In genomic region chr21:37435120-37435519, GRCh38 we compare ENCODE assay signal across 9 cellular contexts.
DNase-seq lines count a peak whose midpoint lies in the region; ATAC-seq, FAIRE-seq and TF ChIP-seq lines count a peak whose summit lies in the region.
"Had no signal": no experiment of that assay in that cellular context is flagged by ENCODE, and none has a peak within 500 bp of the region (broad histone marks: within the 10 kb centered on the region; RNA-seq: fewer than 3 reads in every experiment).

No MANE protein-coding gene starts in this region.

- WGBS in lung, 2 donors: 13 to 27% methylated on average over 6 of the region's 6 CpGs

- FAIRE-seq in TTC549 (lab: Jason Lieb, UNC) (peak; percentile 49), urothelium cell line (lab: Jason Lieb, UNC) (no peak)

- peaks cover 41% of the 10 kb centered on the region for H3K4me1 Mint-ChIP-seq in activated CD4-positive, alpha-beta T cell treated with anti-CD3 and anti-CD28 coated beads for 36 hours
- H3K4me1 Mint-ChIP-seq in effector memory CD8-positive, alpha-beta T cell (ENCODE audit: low read depth in 2 of 2): peaks cover 46 to 47% of the 10 kb centered on the region in 2 donors

- CTCF ChIA-PET in activated CD4-positive, alpha-beta T cell treated with anti-CD3 and anti-CD28 coated beads for 36 hours (lab: Charles Lee): interaction anchor here (0.6 to 1.4 kb wide), 3 partner anchors 12 to 145 kb away, joined by 3 to 6 read pairs (median 4); no protein-coding TSS in a partner anchor

- TF ChIP-seq CTCF in lung (IDR thresholded peaks at IDR 0.05; ENCODE audit: control extremely low read depth, extremely low read depth): no peak

- no peaks in the 10 kb centered on the region for H3K27me3 Mint-ChIP-seq in activated CD4-positive, alpha-beta T cell treated with anti-CD3 and anti-CD28 coated beads for 36 hours
- no peaks in the 10 kb centered on the region for H3K27me3 Mint-ChIP-seq in effector memory CD8-positive, alpha-beta T cell

- H3K36me3 Mint-ChIP-seq in activated CD4-positive, alpha-beta T cell treated with anti-CD3 and anti-CD28 coated beads for 36 hours (ENCODE audit: low read depth): peaks cover 24% of the 10 kb centered on the region
- peaks cover 10% of the 10 kb centered on the region for H3K36me3 Mint-ChIP-seq in effector memory CD8-positive, alpha-beta T cell (ENCODE audit: insufficient read depth)

- POLR2A ChIA-PET in activated CD4-positive, alpha-beta T cell treated with anti-CD3 and anti-CD28 coated beads for 36 hours (lab: Charles Lee): no interaction called here

- H3K4me3 Mint-ChIP-seq in activated CD4-positive, alpha-beta T cell treated with anti-CD3 and anti-CD28 coated beads for 36 hours: no peak overlapping the region
- H3K4me3 Mint-ChIP-seq in effector memory CD8-positive, alpha-beta T cell: no peak overlapping the region

- H3K9me3 ChIP-seq in lung (ENCODE audit: control insufficient read depth in 2 of 2, insufficient read depth in 1 of 2, low read length in 1 of 2): no peaks in the 10 kb centered on the region
- H3K9me3 ChIP-seq: tibial artery had no signal

- no peak overlapping the region for H3K27ac Mint-ChIP-seq in activated CD4-positive, alpha-beta T cell treated with anti-CD3 and anti-CD28 coated beads for 36 hours
- no peak overlapping the region for H3K27ac Mint-ChIP-seq in effector memory CD8-positive, alpha-beta T cell

- H3K4me3 ChIP-seq in lung: no peak overlapping the region
- H3K4me3 ChIP-seq: tibial artery had no signal

- intact Hi-C loops in activated CD4-positive, alpha-beta T cell treated with anti-CD3 and anti-CD28 coated beads for 36 hours (cut with DNase I, micrococcal nuclease): loop anchor here in 1 of 2 experiments (2.0 to 10.0 kb wide), 2 partner anchors 68 to 360 kb away; partner anchors contain the start of genes DYRK1A, PIGP and TTC3

- H3K36me3 ChIP-seq in lung (ENCODE audit: control insufficient read depth in 2 of 2, insufficient read depth in 2 of 2, low read length in 2 of 2): peaks cover 0 to 5% of the 10 kb centered on the region in 2 donors
- H3K36me3 ChIP-seq: tibial artery had no signal

- no peaks in the 10 kb centered on the region for H3K9me3 Mint-ChIP-seq in activated CD4-positive, alpha-beta T cell treated with anti-CD3 and anti-CD28 coated beads for 36 hours (ENCODE audit: low read depth)
- no peaks in the 10 kb centered on the region for H3K9me3 Mint-ChIP-seq in effector memory CD8-positive, alpha-beta T cell

- peak; percentile 94 for ATAC-seq in activated CD4-positive, alpha-beta T cell treated with anti-CD3 and anti-CD28 coated beads for 36 hours
- peak; percentile 99 for ATAC-seq in effector memory CD8-positive, alpha-beta T cell (replicated peaks)
- ATAC-seq in lung (ENCODE audit: insufficient read depth, low FRiP score): peak; percentile 77

- H3K27me3 ChIP-seq in lung (ENCODE audit: control insufficient read depth, insufficient read depth): no peaks in the 10 kb centered on the region
- H3K27me3 ChIP-seq: tibial artery had no signal

- DNase-seq in activated CD4-positive, alpha-beta T cell treated with anti-CD3 and anti-CD28 coated beads for 36 hours: peak; percentile 55
- DNase-seq in activated CD4-positive, alpha-beta T cell treated with anti-CD3 and anti-CD28 coated beads for 1 hour: no peak
- DNase-seq in NCI-H1436 treated with DMSO at 0.1 percent for 48 hours (lab: John Stamatoyannopoulos, UW) (peak; percentile 87), lung (ENCODE audit: low spot score) (no peak), urothelium cell line (ENCODE audit: low spot score) (no peak), T-helper 9 cell (no peak)
- peak; percentile 22 to 44 (median 27) for DNase-seq in effector memory CD8-positive, alpha-beta T cell

- peaks cover 7 to 21% of the 10 kb centered on the region in 2 donors for H3K4me1 ChIP-seq in lung (ENCODE audit: control insufficient read depth in 2 of 2, insufficient read depth in 2 of 2, low read length in 2 of 2)

- peak overlapping the region in 1 of 2 donors; percentile 53 for H3K27ac ChIP-seq in lung (ENCODE audit: low read depth in 1 of 2, low read length in 1 of 2)
- H3K27ac ChIP-seq: tibial artery had no signal

Comparison
In these comparisons a context has a peak if more than half of its experiments do, and no peak if none do; other contexts are left out.
1. DNase-seq: peak in activated CD4-positive, alpha-beta T cell treated with anti-CD3 and anti-CD28 coated beads for 36 hours (single experiment), NCI-H1436 treated with DMSO at 0.1 percent for 48 hours (single experiment) and effector memory CD8-positive, alpha-beta T cell (3 of 3); none in activated CD4-positive, alpha-beta T cell treated with anti-CD3 and anti-CD28 coated beads for 1 hour (single experiment), lung (single experiment), urothelium cell line (single experiment) and T-helper 9 cell (single experiment).
2. Peak in every context shown above with its lines, with median percentiles within 50 percentile points of each other: ATAC-seq.